In the genomic region with DNA sequence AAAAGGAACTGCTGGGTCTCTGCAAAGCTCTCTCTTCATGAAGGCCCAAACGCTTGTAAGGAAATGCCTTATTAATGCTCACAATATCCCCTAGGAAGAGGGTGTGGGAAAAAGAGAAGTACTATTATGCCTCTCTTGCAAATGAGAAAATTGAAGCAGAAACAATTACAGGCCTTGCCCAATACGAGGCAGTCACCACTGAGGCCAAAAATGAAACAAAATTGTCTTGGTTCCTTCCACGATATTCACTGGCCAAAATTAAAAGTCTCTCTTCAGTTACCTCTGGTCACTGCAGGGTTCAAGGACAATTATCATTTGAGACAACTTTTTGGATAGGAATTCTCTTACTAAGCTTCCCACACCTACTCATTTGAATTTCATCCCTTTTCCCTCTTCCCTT, we compare ENCODE assay signal across 9 cellular contexts. TPM values are rescaled to one million over a fixed set of nuclear protein-coding genes. Genes with fewer than 3 reads are reported as not detected.
DNase-seq lines count a peak whose midpoint lies in the region; ATAC-seq and TF ChIP-seq lines count a peak whose summit lies in the region.
"Had no signal": no experiment of that assay in that cellular context is flagged by ENCODE, and none has a peak within 500 bp of the region (broad histone marks: within the 10 kb centered on the region; RNA-seq: fewer than 3 reads in every experiment).

No MANE protein-coding gene starts in this region.

- H3K27me3 Mint-ChIP-seq in dendritic cell treated with granulocyte-macrophage colony-stimulating factor and Interleukin-4, amounts not matched to agents 40 ng/mL and 50 ng/mL, for 4 days, result no peaks in the 10 kb centered on the region
- peaks cover 0 to 7% (median 0%) of the 10 kb centered on the region in 5 donors for H3K27me3 Mint-ChIP-seq in naive thymus-derived CD4-positive, alpha-beta T cell
- no peaks in the 10 kb centered on the region for H3K27me3 Mint-ChIP-seq in type B pancreatic cell
- H3K27me3 Mint-ChIP-seq in activated CD4-positive, alpha-beta T cell treated with anti-CD3 and anti-CD28 coated beads, Interleukin-2, amount 10 ng/mL, durations not matched to agents 7 days and 5 days, result no peaks in the 10 kb centered on the region

- POLR2A ChIA-PET in naive thymus-derived CD4-positive, alpha-beta T cell (lab: Charles Lee), result interaction anchor here (0.7 kb wide), 1 partner anchor 13 kb away, joined by 3 read pairs; no protein-coding TSS in a partner anchor
- POLR2A ChIA-PET in activated CD4-positive, alpha-beta T cell treated with anti-CD3 and anti-CD28 coated beads, Interleukin-2, amount 10 ng/mL, durations not matched to agents 7 days and 5 days (lab: Charles Lee), result no interaction called here

- H3K36me3 Mint-ChIP-seq in dendritic cell treated with granulocyte-macrophage colony-stimulating factor and Interleukin-4, amounts not matched to agents 40 ng/mL and 50 ng/mL, for 4 days (ENCODE audit: low read depth), result peaks cover 5% of the 10 kb centered on the region
- peaks cover 0 to 4% (median 0%) of the 10 kb centered on the region in 5 donors for H3K36me3 Mint-ChIP-seq in naive thymus-derived CD4-positive, alpha-beta T cell
- peaks cover 12% of the 10 kb centered on the region for H3K36me3 Mint-ChIP-seq in type B pancreatic cell
- peaks cover 1% of the 10 kb centered on the region for H3K36me3 Mint-ChIP-seq in activated CD4-positive, alpha-beta T cell treated with anti-CD3 and anti-CD28 coated beads, Interleukin-2, amount 10 ng/mL, durations not matched to agents 7 days and 5 days (ENCODE audit: low read depth)

- H3K4me1 ChIP-seq in heart right ventricle, result peaks cover 24 to 88% (median 84%) of the 10 kb centered on the region in 9 donors
- H3K4me1 ChIP-seq in naive thymus-derived CD4-positive, alpha-beta T cell (ENCODE audit: control insufficient read depth in 2 of 2, insufficient read depth in 2 of 2, low read length in 2 of 2), result peaks cover 21 to 40% of the 10 kb centered on the region in 2 donors

- no peaks in the 10 kb centered on the region for H3K9me3 ChIP-seq in heart right ventricle
- no peaks in the 10 kb centered on the region for H3K9me3 ChIP-seq in naive thymus-derived CD4-positive, alpha-beta T cell (ENCODE audit: control insufficient read depth in 2 of 3, low read length in 3 of 3)

- H3K9me3 Mint-ChIP-seq in dendritic cell treated with granulocyte-macrophage colony-stimulating factor and Interleukin-4, amounts not matched to agents 40 ng/mL and 50 ng/mL, for 4 days, result no peaks in the 10 kb centered on the region
- H3K9me3 Mint-ChIP-seq in naive thymus-derived CD4-positive, alpha-beta T cell, result no peaks in the 10 kb centered on the region
- H3K9me3 Mint-ChIP-seq in type B pancreatic cell, result no peaks in the 10 kb centered on the region
- H3K9me3 Mint-ChIP-seq in activated CD4-positive, alpha-beta T cell treated with anti-CD3 and anti-CD28 coated beads, Interleukin-2, amount 10 ng/mL, durations not matched to agents 7 days and 5 days, result no peaks in the 10 kb centered on the region

- H3K36me3 ChIP-seq in heart right ventricle, result no peaks in the 10 kb centered on the region
- H3K36me3 ChIP-seq in naive thymus-derived CD4-positive, alpha-beta T cell (ENCODE audit: control insufficient read depth in 2 of 3, insufficient read depth in 3 of 3, low read length in 3 of 3), result no peaks in the 10 kb centered on the region

- TF ChIP-seq CTCF in heart right ventricle (IDR thresholded peaks at IDR 0.05) (no peak), type B pancreatic cell (conservative IDR thresholded peaks at IDR 0.05) (no peak)

- intact Hi-C loops in heart right ventricle (cut with DNase I), result loop anchor here in 4 of 10 donors (5.0 to 10.0 kb wide), 4 partner anchors 42 to 864 kb away; a partner anchor contains a TSS
- intact Hi-C loops in cardiac septum (cut with DNase I), result loop anchor here (5.0 kb wide), 1 partner anchor 63 kb away; a partner anchor contains a TSS
- intact Hi-C loops in dendritic cell treated with granulocyte-macrophage colony-stimulating factor and Interleukin-4, amounts not matched to agents 40 ng/mL and 50 ng/mL, for 4 days (cut with micrococcal nuclease), result no loop called here
- intact Hi-C loops in naive thymus-derived CD4-positive, alpha-beta T cell (cut with micrococcal nuclease), result loop anchor here (5.0 to 10.0 kb wide), 7 partner anchors 216 to 1614 kb away; a partner anchor contains a TSS

- 21 to 39% methylated on average over 3 of the region's 3 CpGs for WGBS in heart right ventricle, 2 donors

- H3K27ac ChIP-seq in heart right ventricle, result peak overlapping the region; percentile 16 to 97 (median 94)
- no peak overlapping the region for H3K27ac ChIP-seq in naive thymus-derived CD4-positive, alpha-beta T cell (ENCODE audit: low read depth, low read length)

- peak overlapping the region; percentile 72 for H3K27ac Mint-ChIP-seq in dendritic cell treated with granulocyte-macrophage colony-stimulating factor and Interleukin-4, amounts not matched to agents 40 ng/mL and 50 ng/mL, for 4 days
- H3K27ac Mint-ChIP-seq in naive thymus-derived CD4-positive, alpha-beta T cell, result peak overlapping the region in 6 of 9 donors; percentile 2 to 68 (median 23)
- H3K27ac Mint-ChIP-seq in type B pancreatic cell, result peak overlapping the region; percentile 96
- H3K27ac Mint-ChIP-seq in activated CD4-positive, alpha-beta T cell treated with anti-CD3 and anti-CD28 coated beads, Interleukin-2, amount 10 ng/mL, durations not matched to agents 7 days and 5 days, result no peak overlapping the region

- peak overlapping the region in 5 of 10 donors; percentile 7 to 95 (median 90) for H3K4me3 ChIP-seq in heart right ventricle
- no peak overlapping the region for H3K4me3 ChIP-seq in naive thymus-derived CD4-positive, alpha-beta T cell (ENCODE audit: low read length)

- no peaks in the 10 kb centered on the region for H3K27me3 ChIP-seq in heart right ventricle
- H3K27me3 ChIP-seq in naive thymus-derived CD4-positive, alpha-beta T cell (ENCODE audit: control insufficient read depth in 2 of 2, insufficient read depth in 2 of 2, low read length in 2 of 2), result no peaks in the 10 kb centered on the region

- DNase-seq in heart right ventricle (no peak), cardiac septum (ENCODE audit: low spot score) (no peak), type B pancreatic cell (ENCODE audit: extremely low spot score, unreplicated experiment) (no peak), left lobe of liver (ENCODE audit: low spot score) (no peak)
- DNase-seq in naive thymus-derived CD4-positive, alpha-beta T cell, result no peak
- no peak for DNase-seq in activated CD4-positive, alpha-beta T cell treated with anti-CD3 and anti-CD28 coated beads, Interleukin-2, amount 10 ng/mL, durations not matched to agents 7 days and 5 days
- DNase-seq: islet precursor cell had no signal

- CTCF ChIA-PET in naive thymus-derived CD4-positive, alpha-beta T cell (lab: Charles Lee), result interaction anchor here (0.9 to 1.1 kb wide), 2 partner anchors 31 kb away, joined by 3 to 4 read pairs; no protein-coding TSS in a partner anchor
- CTCF ChIA-PET in activated CD4-positive, alpha-beta T cell treated with anti-CD3 and anti-CD28 coated beads, Interleukin-2, amount 10 ng/mL, durations not matched to agents 7 days and 5 days (lab: Charles Lee), result interaction anchor here (1.9 kb wide), 1 partner anchor 11 kb away, joined by 4 read pairs; no protein-coding TSS in a partner anchor

- H3K4me3 Mint-ChIP-seq in dendritic cell treated with granulocyte-macrophage colony-stimulating factor and Interleukin-4, amounts not matched to agents 40 ng/mL and 50 ng/mL, for 4 days, result peak overlapping the region; percentile 43
- peak overlapping the region in 1 of 10 donors; percentile 29 for H3K4me3 Mint-ChIP-seq in naive thymus-derived CD4-positive, alpha-beta T cell
- peak overlapping the region; percentile 95 for H3K4me3 Mint-ChIP-seq in type B pancreatic cell
- no peak overlapping the region for H3K4me3 Mint-ChIP-seq in activated CD4-positive, alpha-beta T cell treated with anti-CD3 and anti-CD28 coated beads, Interleukin-2, amount 10 ng/mL, durations not matched to agents 7 days and 5 days

- peaks cover 65% of the 10 kb centered on the region for H3K4me1 Mint-ChIP-seq in dendritic cell treated with granulocyte-macrophage colony-stimulating factor and Interleukin-4, amounts not matched to agents 40 ng/mL and 50 ng/mL, for 4 days (ENCODE audit: low read depth)
- H3K4me1 Mint-ChIP-seq in naive thymus-derived CD4-positive, alpha-beta T cell, result peaks cover 44 to 90% (median 77%) of the 10 kb centered on the region in 7 donors
- peaks cover 62% of the 10 kb centered on the region for H3K4me1 Mint-ChIP-seq in type B pancreatic cell (ENCODE audit: unreplicated experiment)
- H3K4me1 Mint-ChIP-seq in activated CD4-positive, alpha-beta T cell treated with anti-CD3 and anti-CD28 coated beads, Interleukin-2, amount 10 ng/mL, durations not matched to agents 7 days and 5 days, result peaks cover 36% of the 10 kb centered on the region

- ATAC-seq in heart right ventricle, result no peak
- ATAC-seq in naive thymus-derived CD4-positive, alpha-beta T cell, result no peak
- ATAC-seq in GM18861 (IDR thresholded peaks at IDR 0.05; ENCODE audit: unreplicated experiment), result no peak
- ATAC-seq in left lobe of liver, result no peak

RNA-seq across cellular contexts. Expression of a gene that starts 3.1 kb away (rescaled TPM):
- total RNA-seq in heart right ventricle, result 100 to 1,000 TPM in 4 of 10 donors, 10 to 100 TPM in 6; 76.6 to 199 (median 94.9) TPM
- 100 to 1,000 TPM; 119 to 125 TPM for polyA plus RNA-seq in heart right ventricle
- 114 TPM for total RNA-seq in cardiac septum
- total RNA-seq in naive thymus-derived CD4-positive, alpha-beta T cell, result 10 to 100 TPM; 13.5 to 35.7 (median 29.1) TPM
- 10 to 100 TPM; 12.6 to 14.7 TPM for polyA plus RNA-seq in naive thymus-derived CD4-positive, alpha-beta T cell
- 102 and 107 TPM in 2 replicates for total RNA-seq in type B pancreatic cell (ENCODE audit: low replicate concordance)
- 10 to 100 TPM; 17.0 to 17.8 TPM for total RNA-seq in activated CD4-positive, alpha-beta T cell treated with anti-CD3 and anti-CD28 coated beads, Interleukin-2, amount 10 ng/mL, durations not matched to agents 7 days and 5 days
- 104 TPM for total RNA-seq in left lobe of liver

RNA-seq across cellular contexts. Expression of a gene that starts 41.0 kb away (rescaled TPM):
- total RNA-seq in heart right ventricle (1 to 10 TPM; 2.1 to 6.3 (median 3.1) TPM), cardiac septum (2.9 TPM), type B pancreatic cell (ENCODE audit: low replicate concordance) (3.8 and 5.4 TPM in 2 replicates), left lobe of liver (3.3 TPM)
- 1 to 10 TPM in 1 of 2 donors, under 1 TPM in 1; 0.68 to 4.7 TPM for polyA plus RNA-seq in heart right ventricle
- under 1 TPM in 4 of 5 experiments, not detected in 1; 0.24 to 0.79 (median 0.43) TPM for total RNA-seq in naive thymus-derived CD4-positive, alpha-beta T cell
- under 1 TPM in 1 of 2 donors, not detected in 1; 0.45 TPM for polyA plus RNA-seq in naive thymus-derived CD4-positive, alpha-beta T cell
- total RNA-seq in activated CD4-positive, alpha-beta T cell treated with anti-CD3 and anti-CD28 coated beads, Interleukin-2, amount 10 ng/mL, durations not matched to agents 7 days and 5 days, result under 1 TPM in 1 of 2 experiments, not detected in 1; 0.17 TPM
